Comparison of ENCODE assay signal across 8 cellular contexts in genomic region chr5:671459-672328, GRCh38. TPM values are rescaled to one million over a fixed set of nuclear protein-coding genes. Genes with fewer than 3 reads are reported as not detected.
A peak's percentile ranks its signal among the peaks of the same experiment; 100 is the strongest.
DNase-seq lines count a peak whose midpoint lies in the region; ATAC-seq and TF ChIP-seq lines count a peak whose summit lies in the region.

No MANE protein-coding gene starts in this region.

- peaks cover 10% of the 10 kb centered on the region for H3K36me3 Mint-ChIP-seq in activated B cell treated with CpG ODN at 0.5 μM for 24 hours (ENCODE audit: low read depth)

- POLR2A ChIA-PET in activated B cell treated with CpG ODN at 0.5 μM for 24 hours (lab: Charles Lee): no interaction called here

- no peak overlapping the region for H3K27ac Mint-ChIP-seq in activated B cell treated with CpG ODN at 0.5 μM for 24 hours

- DNase-seq in G401 (ENCODE audit: low spot score) (peak; percentile 77), NCI-H2029 treated with DMSO at 0.1 percent for 48 hours (lab: John Stamatoyannopoulos, UW) (peak; percentile 48), activated B cell treated with CpG ODN at 0.5 μM for 24 hours (peak; percentile 50), kidney epithelial cell (ENCODE audit: low read depth) (no peak)
- DNase-seq in central memory CD4-positive, alpha-beta T cell: peak; percentile 70
- DNase-seq in stimulated activated CD4-positive, alpha-beta T cell treated with anti-CD3 and anti-CD28 coated beads, Interleukin-1b, Interleukin-23, amount 100 ng/mL, for 4 hours (ENCODE audit: low read depth in 2 of 2): peak; percentile 52 to 59

- H3K36me3 ChIP-seq in kidney epithelial cell (ENCODE audit: control insufficient read depth, insufficient read depth, low read length): no peaks in the 10 kb centered on the region

- peaks cover 13% of the 10 kb centered on the region for H3K4me1 Mint-ChIP-seq in activated B cell treated with CpG ODN at 0.5 μM for 24 hours

- peaks cover 8% of the 10 kb centered on the region for H3K27me3 Mint-ChIP-seq in activated B cell treated with CpG ODN at 0.5 μM for 24 hours

- TF ChIP-seq CTCF in activated B cell treated with CpG ODN at 0.5 μM for 24 hours (IDR thresholded peaks at IDR 0.05): no peak
- peak; percentile 94 for TF ChIP-seq CTCF in kidney epithelial cell (IDR thresholded peaks at IDR 0.05; ENCODE audit: insufficient read depth, low read length, poor library complexity, severe bottlenecking)

- peaks cover 39% of the 10 kb centered on the region for H3K27me3 ChIP-seq in kidney epithelial cell (ENCODE audit: control insufficient read depth, insufficient read depth, low read length)

- intact Hi-C loops in activated B cell treated with CpG ODN at 0.5 μM for 24 hours (cut with micrococcal nuclease): loop anchor here (1.0 to 5.0 kb wide), 4 partner anchors 224 to 496 kb away; no protein-coding TSS in a partner anchor

- H3K4me3 ChIP-seq in kidney epithelial cell (ENCODE audit: low read depth, low read length): no peak overlapping the region

- in situ Hi-C loops in G401 (cut with HindIII; ENCODE audit: low sequenced_read_pairs): loop anchor here (25.0 kb wide), 1 partner anchor 241 kb away; no protein-coding TSS in a partner anchor

- no peaks in the 10 kb centered on the region for H3K9me3 Mint-ChIP-seq in activated B cell treated with CpG ODN at 0.5 μM for 24 hours

- CTCF ChIA-PET in activated B cell treated with CpG ODN at 0.5 μM for 24 hours (lab: Charles Lee): interaction anchor here (1.4 to 3.3 kb wide), 2 partner anchors 231 to 232 kb away, joined by 8 to 20 read pairs; no protein-coding TSS in a partner anchor

- peak; percentile 55 for ATAC-seq in HG02610 (IDR thresholded peaks at IDR 0.05; ENCODE audit: unreplicated experiment)
- ATAC-seq in activated B cell treated with CpG ODN at 0.5 μM for 24 hours (ENCODE audit: low read depth): peak; percentile 84
- ATAC-seq in GM21576 (IDR thresholded peaks at IDR 0.05; ENCODE audit: unreplicated experiment): no peak

- no peak overlapping the region for H3K4me3 Mint-ChIP-seq in activated B cell treated with CpG ODN at 0.5 μM for 24 hours

RNA-seq across cellular contexts. Expression of gene TPPP, which starts 21.5 kb away (rescaled TPM):
- total RNA-seq in G401 (2014; rRNA removed; shearing (Covaris generic)): 0.62 and 1.2 TPM in 2 replicates
- 0.04 TPM in 1 of 2 replicates, not detected in the other for total RNA-seq in activated B cell treated with CpG ODN at 0.5 μM for 24 hours
- 1.9 and 2.5 TPM in 2 replicates for total RNA-seq in kidney epithelial cell

RNA-seq across cellular contexts. Expression of gene CEP72, which starts 59.6 kb away (rescaled TPM):
- 13.9 and 14.5 TPM in 2 replicates for total RNA-seq in G401 (2014; rRNA removed; shearing (Covaris generic))
- total RNA-seq in activated B cell treated with CpG ODN at 0.5 μM for 24 hours (15.1 and 17.4 TPM in 2 replicates), kidney epithelial cell (2.7 and 4.8 TPM in 2 replicates)
